Comparison of ENCODE assay signal across 1 cellular context in genomic region chr14:35534130-35534883, GRCh38.
TF ChIP-seq lines count a peak whose summit lies in the region.

A gene with protein sequence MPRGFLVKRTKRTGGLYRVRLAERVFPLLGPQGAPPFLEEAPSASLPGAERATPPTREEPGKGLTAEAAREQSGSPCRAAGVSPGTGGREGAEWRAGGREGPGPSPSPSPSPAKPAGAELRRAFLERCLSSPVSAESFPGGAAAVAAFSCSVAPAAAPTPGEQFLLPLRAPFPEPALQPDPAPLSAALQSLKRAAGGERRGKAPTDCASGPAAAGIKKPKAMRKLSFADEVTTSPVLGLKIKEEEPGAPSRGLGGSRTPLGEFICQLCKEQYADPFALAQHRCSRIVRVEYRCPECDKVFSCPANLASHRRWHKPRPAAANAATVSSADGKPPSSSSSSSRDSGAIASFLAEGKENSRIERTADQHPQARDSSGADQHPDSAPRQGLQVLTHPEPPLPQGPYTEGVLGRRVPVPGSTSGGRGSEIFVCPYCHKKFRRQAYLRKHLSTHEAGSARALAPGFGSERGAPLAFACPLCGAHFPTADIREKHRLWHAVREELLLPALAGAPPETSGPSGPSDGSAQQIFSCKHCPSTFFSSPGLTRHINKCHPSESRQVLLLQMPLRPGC (plus strand): TSS chr14:35534164. CDS start chr14:35534253, 89 bp downstream.

TF ChIP-seq in HepG2, 621 proteins besides CTCF, POLR2A, EP300 and RAD21 (continued from another document and continues in another):
- TF ChIP-seq ZNF318 (CRISPR knock-in tag; IDR thresholded peaks at IDR 0.05) (peak; percentile 11; the same call in 1 of the 2 replicates), ZNF251 (CRISPR knock-in tag; IDR thresholded peaks at IDR 0.05) (no peak; the same call in 1 of the 2 replicates), PBX3 (CRISPR knock-in tag; IDR thresholded peaks at IDR 0.05; ENCODE audit: borderline replicate concordance) (0 out of 2 replicates have a peak, but pooled peaks have one; percentile 82), BRD4 (CRISPR knock-in tag; IDR thresholded peaks at IDR 0.05) (no peak), ZNF790 (CRISPR knock-in tag; IDR thresholded peaks at IDR 0.05; ENCODE audit: borderline replicate concordance) (0 out of 2 replicates have a peak, but pooled peaks have one; percentile 1), HNRNPK (IDR thresholded peaks at IDR 0.05; ENCODE audit: low read depth, low read length, poor library complexity, severe bottlenecking) (peak; percentile 3), HOXA5 (CRISPR knock-in tag; IDR thresholded peaks at IDR 0.05) (peak; percentile 64; the same call in 1 of the 2 replicates), E2F1 (CRISPR knock-in tag; IDR thresholded peaks at IDR 0.05) (no peak), EZH2 (conservative IDR thresholded peaks at IDR 0.05; ENCODE audit: low read depth, low read length) (no peak), ZXDC (CRISPR knock-in tag; IDR thresholded peaks at IDR 0.05) (no peak), SNAPC5 (CRISPR knock-in tag; IDR thresholded peaks at IDR 0.05; ENCODE audit: borderline replicate concordance) (no peak), ZSCAN21 (CRISPR knock-in tag; IDR thresholded peaks at IDR 0.05; ENCODE audit: borderline replicate concordance) (peak; percentile 4; the same call in 1 of the 2 replicates), NONO (IDR thresholded peaks at IDR 0.05) (no peak), NONO (CRISPR knock-in tag; conservative IDR thresholded peaks at IDR 0.05) (no peak), ZNF558 (CRISPR knock-in tag; IDR thresholded peaks at IDR 0.05; ENCODE audit: borderline replicate concordance) (peak; percentile 63; the same call in 1 of the 2 replicates), ZNF589 (CRISPR knock-in tag; conservative IDR thresholded peaks at IDR 0.05) (no peak), CENPT (CRISPR knock-in tag; IDR thresholded peaks at IDR 0.05; ENCODE audit: low read depth) (no peak), IRF9 (CRISPR knock-in tag; IDR thresholded peaks at IDR 0.05; ENCODE audit: borderline replicate concordance) (no peak), MED8 (CRISPR knock-in tag; IDR thresholded peaks at IDR 0.05; ENCODE audit: insufficient replicate concordance) (no peak), HDAC1 (CRISPR knock-in tag; IDR thresholded peaks at IDR 0.05) (no peak), ETV6 (CRISPR knock-in tag; conservative IDR thresholded peaks at IDR 0.05) (no peak), MED13 (CRISPR knock-in tag; IDR thresholded peaks at IDR 0.05) (no peak), ZNF280B (CRISPR knock-in tag; IDR thresholded peaks at IDR 0.05; ENCODE audit: borderline replicate concordance) (no peak), NBN (conservative IDR thresholded peaks at IDR 0.05) (no peak), ZNF3 (CRISPR knock-in tag; IDR thresholded peaks at IDR 0.05) (no peak), ZNF570 (CRISPR knock-in tag; IDR thresholded peaks at IDR 0.05; ENCODE audit: borderline replicate concordance) (0 out of 2 replicates have a peak, but pooled peaks have one; percentile 7), ZFP90 (CRISPR knock-in tag; IDR thresholded peaks at IDR 0.05; ENCODE audit: borderline replicate concordance) (peak; percentile 68; the same call in 1 of the 2 replicates), ZNF367 (CRISPR knock-in tag; IDR thresholded peaks at IDR 0.05; ENCODE audit: borderline replicate concordance) (no peak), MAFK (conservative IDR thresholded peaks at IDR 0.05 in 1 of 2, IDR thresholded peaks at IDR 0.05 in 1 of 2; ENCODE audit: low read length in 2 of 2) (no peak)
- TF ChIP-seq, protein P1, sequence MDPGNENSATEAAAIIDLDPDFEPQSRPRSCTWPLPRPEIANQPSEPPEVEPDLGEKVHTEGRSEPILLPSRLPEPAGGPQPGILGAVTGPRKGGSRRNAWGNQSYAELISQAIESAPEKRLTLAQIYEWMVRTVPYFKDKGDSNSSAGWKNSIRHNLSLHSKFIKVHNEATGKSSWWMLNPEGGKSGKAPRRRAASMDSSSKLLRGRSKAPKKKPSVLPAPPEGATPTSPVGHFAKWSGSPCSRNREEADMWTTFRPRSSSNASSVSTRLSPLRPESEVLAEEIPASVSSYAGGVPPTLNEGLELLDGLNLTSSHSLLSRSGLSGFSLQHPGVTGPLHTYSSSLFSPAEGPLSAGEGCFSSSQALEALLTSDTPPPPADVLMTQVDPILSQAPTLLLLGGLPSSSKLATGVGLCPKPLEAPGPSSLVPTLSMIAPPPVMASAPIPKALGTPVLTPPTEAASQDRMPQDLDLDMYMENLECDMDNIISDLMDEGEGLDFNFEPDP (CRISPR knock-in tag; conservative IDR thresholded peaks at IDR 0.05), result 0 out of 2 replicates have a peak, but pooled peaks have one; percentile 65
- TF ChIP-seq, protein P2, sequence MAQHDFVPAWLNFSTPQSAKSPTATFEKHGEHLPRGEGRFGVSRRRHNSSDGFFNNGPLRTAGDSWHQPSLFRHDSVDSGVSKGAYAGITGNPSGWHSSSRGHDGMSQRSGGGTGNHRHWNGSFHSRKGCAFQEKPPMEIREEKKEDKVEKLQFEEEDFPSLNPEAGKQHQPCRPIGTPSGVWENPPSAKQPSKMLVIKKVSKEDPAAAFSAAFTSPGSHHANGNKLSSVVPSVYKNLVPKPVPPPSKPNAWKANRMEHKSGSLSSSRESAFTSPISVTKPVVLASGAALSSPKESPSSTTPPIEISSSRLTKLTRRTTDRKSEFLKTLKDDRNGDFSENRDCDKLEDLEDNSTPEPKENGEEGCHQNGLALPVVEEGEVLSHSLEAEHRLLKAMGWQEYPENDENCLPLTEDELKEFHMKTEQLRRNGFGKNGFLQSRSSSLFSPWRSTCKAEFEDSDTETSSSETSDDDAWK (CRISPR knock-in tag; IDR thresholded peaks at IDR 0.05), result 0 out of 2 replicates have a peak, but pooled peaks have one; percentile 21
- TF ChIP-seq, protein P3, sequence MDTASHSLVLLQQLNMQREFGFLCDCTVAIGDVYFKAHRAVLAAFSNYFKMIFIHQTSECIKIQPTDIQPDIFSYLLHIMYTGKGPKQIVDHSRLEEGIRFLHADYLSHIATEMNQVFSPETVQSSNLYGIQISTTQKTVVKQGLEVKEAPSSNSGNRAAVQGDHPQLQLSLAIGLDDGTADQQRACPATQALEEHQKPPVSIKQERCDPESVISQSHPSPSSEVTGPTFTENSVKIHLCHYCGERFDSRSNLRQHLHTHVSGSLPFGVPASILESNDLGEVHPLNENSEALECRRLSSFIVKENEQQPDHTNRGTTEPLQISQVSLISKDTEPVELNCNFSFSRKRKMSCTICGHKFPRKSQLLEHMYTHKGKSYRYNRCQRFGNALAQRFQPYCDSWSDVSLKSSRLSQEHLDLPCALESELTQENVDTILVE (CRISPR knock-in tag; IDR thresholded peaks at IDR 0.05), result no peak
